8 cellular contexts compared by ENCODE assay signal in genomic region chr2:88691339-88692183, GRCh38. TPM values are rescaled to one million over a fixed set of nuclear protein-coding genes. Genes with fewer than 3 reads are reported as not detected.
DNase-seq lines count a peak whose midpoint lies in the region; ATAC-seq and TF ChIP-seq lines count a peak whose summit lies in the region.

Gene RPIA, plus strand, starts transcription at chr2:88691673. Its CDS starts 26 bp downstream, at chr2:88691699.

- H3K27me3 ChIP-seq in right atrium auricular region (no peaks in the 10 kb centered on the region), uterus (no peaks in the 10 kb centered on the region)

- H3K27ac ChIP-seq in angular gyrus (ENCODE audit: low read depth, low read length) = peak within 1 kb of the TSS; percentile 24
- peak within 1 kb of the TSS; percentile 82 to 87 for H3K27ac ChIP-seq in right atrium auricular region
- H3K27ac ChIP-seq in uterus = peak within 1 kb of the TSS; percentile 71 to 78

- H3K4me1 ChIP-seq in right atrium auricular region (peaks cover 0 to 32% of the 10 kb centered on the region in 2 donors), uterus (peaks cover 4 to 6% of the 10 kb centered on the region in 2 donors)

- H3K4me3 ChIP-seq in right atrium auricular region (peak within 1 kb of the TSS; percentile 74 to 78), uterus (peak within 1 kb of the TSS; percentile 81 to 85)

- ATAC-seq in GM18499 (IDR thresholded peaks at IDR 0.05; ENCODE audit: insufficient read depth, unreplicated experiment) (peak; percentile 93), HG02943 (IDR thresholded peaks at IDR 0.05; ENCODE audit: low read depth, unreplicated experiment) (peak; percentile 95)

- TF ChIP-seq POLR2A in uterus (IDR thresholded peaks at IDR 0.05) = peak; percentile 48 to 54

- H3K36me3 ChIP-seq in right atrium auricular region (no peaks in the 10 kb centered on the region), uterus (no peaks in the 10 kb centered on the region)

- intact Hi-C loops in uterus (cut with DNase I; ENCODE audit: low total_unique reads) = no loop called here

- peak; percentile 70 to 75 for TF ChIP-seq CTCF in right atrium auricular region (IDR thresholded peaks at IDR 0.05)
- peak; percentile 48 to 78 (median 72) for TF ChIP-seq CTCF in uterus (IDR thresholded peaks at IDR 0.05)

- peak; percentile 87 to 91 for DNase-seq in NCI-H187 (lab: John Stamatoyannopoulos, UW)
- peak; percentile 95 to 99 (median 99) for DNase-seq in T-helper 2 cell
- DNase-seq in right atrium auricular region (ENCODE audit: low spot score) = peak; percentile 97
- peak; percentile 94 for DNase-seq in pulmonary artery endothelial cell (ENCODE audit: low read depth, low spot score)
- DNase-seq in uterus = peak; percentile 99

- no peaks in the 10 kb centered on the region for H3K9me3 ChIP-seq in right atrium auricular region
- no peaks in the 10 kb centered on the region for H3K9me3 ChIP-seq in uterus

RNA-seq across cellular contexts. Expression of gene RPIA, which starts in this region (rescaled TPM):
- total RNA-seq in right atrium auricular region (1 to 10 TPM; 4.2 to 5.1 TPM), pulmonary artery endothelial cell (20.7 and 21.7 TPM in 2 replicates), uterus (10 to 100 TPM in 2 of 4 donors, 1 to 10 TPM in 1, under 1 TPM in 1; 0.29 to 19.4 (median 8.8) TPM)

Comparison
In these comparisons a context has a peak if more than half of its experiments do, and no peak if none do; other contexts are left out.
1. Peak in every context shown above with its lines: DNase-seq, ATAC-seq, H3K4me3 ChIP-seq and H3K27ac ChIP-seq.
2. H3K27ac ChIP-seq: peak in every context shown above with its lines; median percentile 84 in right atrium auricular region; 74 in uterus; 24 in angular gyrus.